In genomic region chrX:134676440-134676839, GRCh38 we compare ENCODE assay signal across 15 cellular contexts. TPM values are rescaled to one million over a fixed set of nuclear protein-coding genes. Genes with fewer than 3 reads are reported as not detected.
A peak's percentile ranks its signal among the peaks of the same experiment; 100 is the strongest.
DNase-seq lines count a peak whose midpoint lies in the region; ATAC-seq, FAIRE-seq and TF ChIP-seq lines count a peak whose summit lies in the region.
"Had no signal": no experiment of that assay in that cellular context is flagged by ENCODE, and none has a peak within 500 bp of the region (broad histone marks: within the 10 kb centered on the region; RNA-seq: fewer than 3 reads in every experiment).

No MANE protein-coding gene starts in this region.

- peak; percentile 81 for ATAC-seq in foreskin keratinocyte

- DNase-seq in HFFc6 (peak; percentile 64), astrocyte (ENCODE audit: low read depth) (peak; percentile 81), foreskin keratinocyte (peak; percentile 68 to 84), urothelium cell line (ENCODE audit: low spot score) (peak; percentile 20), GM19238 (ENCODE audit: insufficient read length, low spot score) (no peak), OCI-M1 (lab: John Stamatoyannopoulos, UW) (no peak)
- no peak for DNase-seq in stimulated activated CD4-positive, alpha-beta T cell treated with anti-CD3 and anti-CD28 coated beads, Interleukin-4, amount 100 ng/mL, for 4 hours
- DNase-seq: activated T-cell treated with anti-CD3 and anti-CD28 coated beads, Interleukin-2, amount 50 U/mL, for 1 hour; hippocampal formation; NCI-H2081; small intestine had no signal

- H3K9me3 Mint-ChIP-seq in HFFc6 (no peaks in the 10 kb centered on the region), astrocyte (ENCODE audit: unreplicated experiment) (no peaks in the 10 kb centered on the region)
- H3K9me3 Mint-ChIP-seq: memory B cell had no signal

- H3K4me1 ChIP-seq in astrocyte (ENCODE audit: insufficient read depth, low read length) (peaks cover 13% of the 10 kb centered on the region), foreskin keratinocyte (peaks cover 10% of the 10 kb centered on the region)

- H3K36me3 ChIP-seq in astrocyte (ENCODE audit: insufficient read depth, low read length): no peaks in the 10 kb centered on the region
- H3K36me3 ChIP-seq: neutrophil had no signal

- H3K36me3 Mint-ChIP-seq in HFFc6 (ENCODE audit: low read depth) (peaks cover 4% of the 10 kb centered on the region), astrocyte (ENCODE audit: low read depth, unreplicated experiment) (no peaks in the 10 kb centered on the region)
- H3K36me3 Mint-ChIP-seq: memory B cell had no signal

- H3K79me2 ChIP-seq in astrocyte (ENCODE audit: insufficient read depth, low read length): no peaks in the 10 kb centered on the region

- no peak for TF ChIP-seq CTCF in HFFc6 (IDR thresholded peaks at IDR 0.05)
- TF ChIP-seq CTCF in astrocyte (IDR thresholded peaks at IDR 0.05; ENCODE audit: insufficient read depth, low read depth, low read length): no peak
- TF ChIP-seq CTCF in foreskin keratinocyte (conservative IDR thresholded peaks at IDR 0.05): no peak

- H3K4me3 Mint-ChIP-seq in HFFc6 (no peak overlapping the region), astrocyte (ENCODE audit: unreplicated experiment) (no peak overlapping the region)
- H3K4me3 Mint-ChIP-seq: memory B cell had no signal

- H3K9me3 ChIP-seq in astrocyte (ENCODE audit: insufficient read depth, low read depth, low read length): no peaks in the 10 kb centered on the region
- H3K9me3 ChIP-seq: neutrophil had no signal

- H3K4me3 ChIP-seq in astrocyte (ENCODE audit: insufficient read depth, low read depth, low read length): no peak overlapping the region

- H3K27ac Mint-ChIP-seq in HFFc6: peak overlapping the region; percentile 88
- peak overlapping the region; percentile 69 for H3K27ac Mint-ChIP-seq in astrocyte (ENCODE audit: unreplicated experiment)
- H3K27ac Mint-ChIP-seq: memory B cell had no signal

- H3K4me1 Mint-ChIP-seq in HFFc6 (ENCODE audit: low read depth) (peaks cover 75% of the 10 kb centered on the region), astrocyte (ENCODE audit: low read depth, unreplicated experiment) (peaks cover 14% of the 10 kb centered on the region)
- H3K4me1 Mint-ChIP-seq: memory B cell had no signal

- peak overlapping the region; percentile 38 for H3K9ac ChIP-seq in astrocyte (ENCODE audit: low read length)

- no peaks in the 10 kb centered on the region; the same call in 1 of the 2 replicates for H3K27me3 Mint-ChIP-seq in HFFc6 (ENCODE audit: insufficient read depth)
- no peaks in the 10 kb centered on the region for H3K27me3 Mint-ChIP-seq in astrocyte (ENCODE audit: low read depth, unreplicated experiment)

- no peaks in the 10 kb centered on the region for H4K20me1 ChIP-seq in astrocyte (ENCODE audit: insufficient read depth, low read length)

- H3K4me2 ChIP-seq in astrocyte (ENCODE audit: low read length): peak overlapping the region; percentile 26

- peak overlapping the region; percentile 60 for H2AFZ ChIP-seq in astrocyte (ENCODE audit: low read depth, low read length)

- H3K27me3 ChIP-seq in astrocyte (ENCODE audit: insufficient read depth, low read length) (no peaks in the 10 kb centered on the region), foreskin keratinocyte (no peaks in the 10 kb centered on the region)
- H3K27me3 ChIP-seq: neutrophil had no signal

- H3K27ac ChIP-seq in astrocyte (ENCODE audit: low read depth, low read length) (peak overlapping the region; percentile 68), foreskin keratinocyte (peak overlapping the region; percentile 57)
- H3K27ac ChIP-seq: neutrophil had no signal

- FAIRE-seq in astrocyte (lab: Jason Lieb, UNC) (peak; percentile 99), urothelium cell line (lab: Jason Lieb, UNC) (no peak)
- FAIRE-seq: H1, small intestine had no signal

RNA-seq across cellular contexts. Expression of gene PLAC1, which starts 18.2 kb away (rescaled TPM):
- total RNA-seq in HFFc6 (2021; fragmentation: NEBNext Ultra II Directional; extraction: Animal tissue kit (Norgen Biotek cat#: 25700)): under 1 TPM in 1 of 6 experiments, not detected in 5; 0.51 TPM
- total RNA-seq in astrocyte: 0.61 and 0.70 TPM in 2 replicates
- total RNA-seq in foreskin keratinocyte: 4.0 and 5.1 TPM in 2 replicates
- 4.9 and 6.0 TPM in 2 replicates for polyA plus RNA-seq in foreskin keratinocyte
- total RNA-seq: aorta, H1 had no signal

Comparison
In these comparisons a context has a peak if more than half of its experiments do, and no peak if none do; other contexts are left out.
1. DNase-seq: peak in HFFc6 (single experiment), astrocyte (single experiment), foreskin keratinocyte (2 of 2) and urothelium cell line (single experiment); none in GM19238 (single experiment), stimulated activated CD4-positive, alpha-beta T cell treated with anti-CD3 and anti-CD28 coated beads, Interleukin-4, amount 100 ng/mL, for 4 hours (0 of 2) and OCI-M1 (single experiment).